In genomic region chr7:2844153-2845077, GRCh38 we compare ENCODE assay signal across 8 cellular contexts. TPM values are rescaled to one million over a fixed set of nuclear protein-coding genes. Genes with fewer than 3 reads are reported as not detected.
DNase-seq lines count a peak whose midpoint lies in the region; ATAC-seq and TF ChIP-seq lines count a peak whose summit lies in the region.

Gene GNA12 (minus strand): TSS chr7:2844308. CDS start chr7:2844161, 147 bp downstream.

- H3K9ac ChIP-seq in mesenchymal stem cell (ENCODE audit: low read length): peak within 1 kb of the TSS; percentile 85

- H3K4me3 ChIP-seq in mesenchymal stem cell (ENCODE audit: insufficient read depth in 1 of 2, low read depth in 1 of 2, low read length in 2 of 2): peak within 1 kb of the TSS; percentile 79 to 88

- peak within 1 kb of the TSS; percentile 90 for H3K4me2 ChIP-seq in mesenchymal stem cell (ENCODE audit: low read length, poor library complexity, severe bottlenecking)

- H3K9me3 Mint-ChIP-seq in effector memory CD8-positive, alpha-beta T cell: no peaks in the 10 kb centered on the region

- H3K36me3 Mint-ChIP-seq in effector memory CD8-positive, alpha-beta T cell (ENCODE audit: insufficient read depth): peaks cover 12% of the 10 kb centered on the region

- H3K14ac ChIP-seq in mesenchymal stem cell (ENCODE audit: low read length in 2 of 2): peak within 1 kb of the TSS in 1 of 2 experiments; percentile 96

- peaks cover 13% of the 10 kb centered on the region for H3K4me1 ChIP-seq in mesenchymal stem cell (ENCODE audit: control insufficient read depth, insufficient read depth, low read depth, low read length)

- H2BK5ac ChIP-seq in mesenchymal stem cell (ENCODE audit: low read depth, low read length, poor library complexity, severe bottlenecking): no peak within 1 kb of the TSS

- H4K91ac ChIP-seq in mesenchymal stem cell (ENCODE audit: low read length): peak within 1 kb of the TSS; percentile 73

- WGBS in mesenchymal stem cell: 3% methylated on average over 74 of the region's 80 CpGs

- H2AFZ ChIP-seq in mesenchymal stem cell (ENCODE audit: low read depth, low read length): no peak within 1 kb of the TSS

- H3K36me3 ChIP-seq in mesenchymal stem cell (ENCODE audit: control insufficient read depth in 1 of 2, insufficient read depth in 2 of 2, low read depth in 1 of 2, low read length in 2 of 2): peaks cover 3 to 18% of the 10 kb centered on the region in 2 experiments

- peak; percentile 82 for DNase-seq in CMK (ENCODE audit: low read depth)
- DNase-seq in GM20000 (ENCODE audit: low spot score): peak; percentile 99
- DNase-seq in HT-29 (ENCODE audit: low spot score): peak; percentile 100
- peak; percentile 95 to 96 for DNase-seq in NOMO-1 (lab: John Stamatoyannopoulos, UW; ENCODE audit: unreplicated experiment in 2 of 2)
- DNase-seq in effector memory CD8-positive, alpha-beta T cell: peak; percentile 98 to 99 (median 99)
- DNase-seq in mesenchymal stem cell: peak; percentile 98
- DNase-seq in stimulated activated CD8-positive, alpha-beta memory T cell treated with anti-CD3 and anti-CD28 coated beads, Interleukin-12 subunit alpha, Interleukin-12 subunit beta, amount 100 ng/mL, for 4 hours (ENCODE audit: low read depth): peak; percentile 94

- no peaks in the 10 kb centered on the region for H3K27me3 ChIP-seq in mesenchymal stem cell (ENCODE audit: control insufficient read depth in 1 of 2, insufficient read depth in 1 of 2, low read length in 2 of 2)

- POLR2A ChIA-PET in activated CD8-positive, alpha-beta memory T cell treated with anti-CD3 and anti-CD28 coated beads for 36 hours (lab: Charles Lee): no interaction called here

- ATAC-seq in effector memory CD8-positive, alpha-beta T cell (replicated peaks): peak; percentile 91

- H3K4me1 Mint-ChIP-seq in effector memory CD8-positive, alpha-beta T cell (ENCODE audit: low read depth in 2 of 2): peaks cover 17 to 22% of the 10 kb centered on the region in 2 donors

- peak within 1 kb of the TSS; percentile 60 to 93 for H3K4ac ChIP-seq in mesenchymal stem cell (ENCODE audit: low read depth in 1 of 2, low read length in 2 of 2)

- peak within 1 kb of the TSS; percentile 48 for H4K8ac ChIP-seq in mesenchymal stem cell (ENCODE audit: low read length)

- H2AK5ac ChIP-seq in mesenchymal stem cell (ENCODE audit: low read length, severe bottlenecking): peak within 1 kb of the TSS; percentile 63

- peak within 1 kb of the TSS; percentile 93 to 96 for H3K18ac ChIP-seq in mesenchymal stem cell (ENCODE audit: low read depth in 1 of 2, low read length in 2 of 2)

- peak within 1 kb of the TSS; percentile 77 to 84 for H3K27ac Mint-ChIP-seq in effector memory CD8-positive, alpha-beta T cell

- H3K79me1 ChIP-seq in mesenchymal stem cell (replicated peaks; ENCODE audit: low read length, poor library complexity, severe bottlenecking): no peaks in the 10 kb centered on the region

- H2BK15ac ChIP-seq in mesenchymal stem cell (ENCODE audit: low read depth, poor library complexity, severe bottlenecking): peak within 1 kb of the TSS; percentile 93

- H3K27ac ChIP-seq in mesenchymal stem cell (ENCODE audit: low read length, poor library complexity, severe bottlenecking): no peak within 1 kb of the TSS

- CTCF ChIA-PET in activated CD8-positive, alpha-beta memory T cell treated with anti-CD3 and anti-CD28 coated beads for 36 hours (lab: Charles Lee): interaction anchor here (1.0 kb wide), 1 partner anchor 20 kb away, joined by 3 read pairs; no protein-coding TSS in a partner anchor

- peak within 1 kb of the TSS; percentile 90 for H2BK120ac ChIP-seq in mesenchymal stem cell (ENCODE audit: low read depth, low read length)

- H3K9me3 ChIP-seq in mesenchymal stem cell (ENCODE audit: control insufficient read depth, low read length): no peaks in the 10 kb centered on the region

- H3K4me3 Mint-ChIP-seq in effector memory CD8-positive, alpha-beta T cell: peak within 1 kb of the TSS; percentile 83 to 85

- H2BK12ac ChIP-seq in mesenchymal stem cell (ENCODE audit: low read length in 2 of 2): peak within 1 kb of the TSS; percentile 89 to 90

- no peaks in the 10 kb centered on the region for H3K27me3 Mint-ChIP-seq in effector memory CD8-positive, alpha-beta T cell

- H3K23ac ChIP-seq in mesenchymal stem cell (ENCODE audit: low read length in 2 of 2): peak within 1 kb of the TSS in 1 of 2 experiments; percentile 86

- no peak for TF ChIP-seq CTCF in GM20000 (IDR thresholded peaks at IDR 0.05; ENCODE audit: extremely low read depth, missing control alignments)

RNA-seq across cellular contexts. Expression of gene GNA12, which starts in this region (rescaled TPM):
- 10.4 and 11.2 TPM in 2 replicates for total RNA-seq in HT-29 (2014; rRNA removed; shearing (Covaris generic))
- 10 to 100 TPM; 19.1 to 21.4 TPM for total RNA-seq in activated CD8-positive, alpha-beta memory T cell treated with anti-CD3 and anti-CD28 coated beads for 36 hours
- polyA plus RNA-seq in mesenchymal stem cell (2013, experiment 1 of 2): 78.8 TPM
- polyA plus RNA-seq in mesenchymal stem cell (2013, experiment 2 of 2): 79.8 TPM
